8 cellular contexts compared by ENCODE assay signal in genomic region chr15:80160570-80161156, GRCh38. TPM values are rescaled to one million over a fixed set of nuclear protein-coding genes. Genes with fewer than 3 reads are reported as not detected.
DNase-seq lines count a peak whose midpoint lies in the region; ATAC-seq lines count a peak whose summit lies in the region.

No MANE protein-coding gene starts in this region.

- peak overlapping the region; percentile 5 for H3K4me3 Mint-ChIP-seq in activated T-helper 2 cell treated with anti-CD3 and anti-CD28 coated beads, Interferon-gamma antibody, Interleukin-2, Interleukin-4, amounts not matched to agents 10 μg/mL and 5 μg/mL and 100 μg/mL, durations not matched to agents 14 hours and 24 hours and 36 hours (ENCODE audit: low read depth)

- H3K36me3 Mint-ChIP-seq in activated T-helper 2 cell treated with anti-CD3 and anti-CD28 coated beads, Interferon-gamma antibody, Interleukin-2, Interleukin-4, amounts not matched to agents 10 μg/mL and 5 μg/mL and 100 μg/mL, durations not matched to agents 14 hours and 24 hours and 36 hours (ENCODE audit: low read depth): peaks cover 68% of the 10 kb centered on the region

- peak overlapping the region; percentile 86 for H3K27ac Mint-ChIP-seq in activated T-helper 2 cell treated with anti-CD3 and anti-CD28 coated beads, Interferon-gamma antibody, Interleukin-2, Interleukin-4, amounts not matched to agents 10 μg/mL and 5 μg/mL and 100 μg/mL, durations not matched to agents 14 hours and 24 hours and 36 hours

- peak; percentile 97 for DNase-seq in EH (ENCODE audit: low read depth)
- DNase-seq in M059J (ENCODE audit: low read depth): peak; percentile 97
- DNase-seq in activated T-helper 2 cell treated with anti-CD3 and anti-CD28 coated beads, Interferon-gamma antibody, Interleukin-2, Interleukin-4, amounts not matched to agents 10 μg/mL and 5 μg/mL and 100 μg/mL, durations not matched to agents 14 hours and 24 hours and 36 hours (ENCODE audit: low spot score): peak; percentile 48
- peak; percentile 86 for DNase-seq in hepatic stellate cell (ENCODE audit: low spot score)
- peak; percentile 27 for DNase-seq in stimulated activated CD4-positive, alpha-beta T cell treated with anti-CD3 and anti-CD28 coated beads, Interleukin-4, amount 100 ng/mL, for 24 hours
- DNase-seq in SHP77 treated with DMSO at 0.1 percent for 48 hours (lab: John Stamatoyannopoulos, UW): no peak
- no peak for DNase-seq in NCI-H1694 treated with DMSO at 0.1 percent for 48 hours (lab: John Stamatoyannopoulos, UW)

- peaks cover 26% of the 10 kb centered on the region for H3K4me1 Mint-ChIP-seq in activated T-helper 2 cell treated with anti-CD3 and anti-CD28 coated beads, Interferon-gamma antibody, Interleukin-2, Interleukin-4, amounts not matched to agents 10 μg/mL and 5 μg/mL and 100 μg/mL, durations not matched to agents 14 hours and 24 hours and 36 hours (ENCODE audit: low read depth)

- no peaks in the 10 kb centered on the region for H3K9me3 Mint-ChIP-seq in activated T-helper 2 cell treated with anti-CD3 and anti-CD28 coated beads, Interferon-gamma antibody, Interleukin-2, Interleukin-4, amounts not matched to agents 10 μg/mL and 5 μg/mL and 100 μg/mL, durations not matched to agents 14 hours and 24 hours and 36 hours

- intact Hi-C loops in activated T-helper 2 cell treated with anti-CD3 and anti-CD28 coated beads, Interferon-gamma antibody, Interleukin-2, Interleukin-4, amounts not matched to agents 10 μg/mL and 5 μg/mL and 100 μg/mL, durations not matched to agents 14 hours and 24 hours and 36 hours (cut with micrococcal nuclease): no loop called here

- H3K27me3 Mint-ChIP-seq in activated T-helper 2 cell treated with anti-CD3 and anti-CD28 coated beads, Interferon-gamma antibody, Interleukin-2, Interleukin-4, amounts not matched to agents 10 μg/mL and 5 μg/mL and 100 μg/mL, durations not matched to agents 14 hours and 24 hours and 36 hours (ENCODE audit: low read depth): no peaks in the 10 kb centered on the region

- ATAC-seq in GM21447 (IDR thresholded peaks at IDR 0.05; ENCODE audit: unreplicated experiment): peak; percentile 82

RNA-seq across cellular contexts. Expression of gene FAH, which starts 7.9 kb away (rescaled TPM):
- total RNA-seq in M059J (2014; rRNA removed; shearing (Covaris generic)): 40.4 and 50.0 TPM in 2 replicates
- total RNA-seq in activated T-helper 2 cell treated with anti-CD3 and anti-CD28 coated beads, Interferon-gamma antibody, Interleukin-2, Interleukin-4, amounts not matched to agents 10 μg/mL and 5 μg/mL and 100 μg/mL, durations not matched to agents 14 hours and 24 hours and 36 hours: 67.6 and 74.2 TPM in 2 replicates

Comparison
In these comparisons a context has a peak if more than half of its experiments do, and no peak if none do; other contexts are left out.
1. DNase-seq: peak in EH (single experiment), M059J (single experiment), activated T-helper 2 cell treated with anti-CD3 and anti-CD28 coated beads, Interferon-gamma antibody, Interleukin-2, Interleukin-4, amounts not matched to agents 10 μg/mL and 5 μg/mL and 100 μg/mL, durations not matched to agents 14 hours and 24 hours and 36 hours (single experiment), hepatic stellate cell (single experiment) and stimulated activated CD4-positive, alpha-beta T cell treated with anti-CD3 and anti-CD28 coated beads, Interleukin-4, amount 100 ng/mL, for 24 hours (single experiment); none in SHP77 treated with DMSO at 0.1 percent for 48 hours (single experiment) and NCI-H1694 treated with DMSO at 0.1 percent for 48 hours (single experiment).